In genomic region chr19:3459322-3459881, GRCh38 we compare ENCODE assay signal across 10 cellular contexts. TPM values are rescaled to one million over a fixed set of nuclear protein-coding genes. Genes with fewer than 3 reads are reported as not detected.
A peak's percentile ranks its signal among the peaks of the same experiment; 100 is the strongest.
DNase-seq lines count a peak whose midpoint lies in the region; ATAC-seq and TF ChIP-seq lines count a peak whose summit lies in the region.
"Had no signal": no experiment of that assay in that cellular context is flagged by ENCODE, and none has a peak within 500 bp of the region (broad histone marks: within the 10 kb centered on the region; RNA-seq: fewer than 3 reads in every experiment).

No MANE protein-coding gene starts in this region.

- WGBS in esophagus squamous epithelium, 2 donors: 48 to 57% methylated on average over 5 to 6 of the region's 15 CpGs

- peak; percentile 70 for ATAC-seq in mucosa of descending colon
- no peak for ATAC-seq in HG03469 (IDR thresholded peaks at IDR 0.05; ENCODE audit: unreplicated experiment)
- ATAC-seq in GM19452 (IDR thresholded peaks at IDR 0.05; ENCODE audit: unreplicated experiment): no peak

- H3K27me3 ChIP-seq in esophagus squamous epithelium: no peaks in the 10 kb centered on the region

- H3K9me3 ChIP-seq in esophagus squamous epithelium (no peaks in the 10 kb centered on the region), mucosa of descending colon (no peaks in the 10 kb centered on the region)

- TF ChIP-seq POLR2A in esophagus squamous epithelium (IDR thresholded peaks at IDR 0.05): no peak

- peak overlapping the region in 1 of 4 donors; percentile 9 for H3K4me3 ChIP-seq in esophagus squamous epithelium
- H3K4me3 ChIP-seq in mucosa of descending colon: no peak overlapping the region
- H3K4me3 ChIP-seq: SK-N-MC had no signal

- H3K27ac ChIP-seq in esophagus squamous epithelium: peak overlapping the region; percentile 56 to 88 (median 85)
- H3K27ac ChIP-seq: SK-N-MC had no signal

- H3K4me1 ChIP-seq in esophagus squamous epithelium (peaks cover 21 to 59% (median 26%) of the 10 kb centered on the region in 3 donors), mucosa of descending colon (ENCODE audit: low read depth) (peaks cover 8% of the 10 kb centered on the region)

- H3K36me3 ChIP-seq in esophagus squamous epithelium: peaks cover 32 to 100% (median 43%) of the 10 kb centered on the region in 3 donors
- no peaks in the 10 kb centered on the region for H3K36me3 ChIP-seq in mucosa of descending colon (ENCODE audit: low read depth)

- intact Hi-C loops in esophagus squamous epithelium (cut with DNase I): no loop called here
- intact Hi-C loops in mucosa of descending colon (cut with DNase I, micrococcal nuclease): no loop called here

- no peak for TF ChIP-seq CTCF in esophagus squamous epithelium (IDR thresholded peaks at IDR 0.05)
- TF ChIP-seq CTCF in mucosa of descending colon (IDR thresholded peaks at IDR 0.05): no peak

- DNase-seq in A172 (ENCODE audit: low spot score) (peak; percentile 93), NCI-H2196 treated with DMSO at 0.1 percent for 48 hours (lab: John Stamatoyannopoulos, UW; ENCODE audit: unreplicated experiment) (peak; percentile 55), esophagus squamous epithelium (lab: John Stamatoyannopoulos, UW) (no peak), mucosa of descending colon (peak; percentile 56 to 72 (median 56)), SKM-1 treated with dmso at 0.1 percent for 144 hours (lab: John Stamatoyannopoulos, UW; ENCODE audit: unreplicated experiment) (no peak), NCI-H1694 treated with DMSO at 0.1 percent for 48 hours (lab: John Stamatoyannopoulos, UW) (no peak)

RNA-seq across cellular contexts. Expression of gene SMIM24, which starts 20.9 kb away (rescaled TPM):
- not detected in 2 replicates for total RNA-seq in A172 (2014; rRNA removed; shearing (Covaris generic))
- total RNA-seq in esophagus squamous epithelium: not detected
- total RNA-seq in mucosa of descending colon: 10 to 100 TPM in 2 of 3 donors, 1 to 10 TPM in 1; 8.5 to 62.5 (median 41.8) TPM

RNA-seq across cellular contexts. Expression of gene SMIM44, which starts 23.8 kb away (rescaled TPM):
- total RNA-seq in A172 (2014; rRNA removed; shearing (Covaris generic)): not detected in 2 replicates
- not detected for total RNA-seq in esophagus squamous epithelium
- 1 to 10 TPM; 1.1 to 5.5 (median 5.5) TPM for total RNA-seq in mucosa of descending colon
- total RNA-seq: G401 had no signal

RNA-seq across cellular contexts. Expression of gene DOHH, which starts 41.1 kb away (rescaled TPM):
- total RNA-seq in A172 (2014; rRNA removed; shearing (Covaris generic)): 18.0 and 27.3 TPM in 2 replicates
- total RNA-seq in esophagus squamous epithelium (10 to 100 TPM; 21.0 to 29.5 (median 26.4) TPM), mucosa of descending colon (10 to 100 TPM in 2 of 3 donors, 1 to 10 TPM in 1; 7.6 to 11.1 (median 10.4) TPM)

RNA-seq across cellular contexts. Expression of gene FZR1, which starts 46.7 kb away (rescaled TPM):
- 44.4 and 46.2 TPM in 2 replicates for total RNA-seq in A172 (2014; rRNA removed; shearing (Covaris generic))
- total RNA-seq in esophagus squamous epithelium: 10 to 100 TPM; 26.5 to 46.8 (median 27.2) TPM
- 10 to 100 TPM; 35.9 to 59.6 (median 46.4) TPM for total RNA-seq in mucosa of descending colon

Comparison
In these comparisons a context has a peak if more than half of its experiments do, and no peak if none do; other contexts are left out.
1. DNase-seq: peak in A172 (single experiment), NCI-H2196 treated with DMSO at 0.1 percent for 48 hours (single experiment) and mucosa of descending colon (3 of 3); none in esophagus squamous epithelium (single experiment), SKM-1 treated with dmso at 0.1 percent for 144 hours (single experiment) and NCI-H1694 treated with DMSO at 0.1 percent for 48 hours (single experiment).